Comparison of ENCODE assay signal across 8 cellular contexts in genomic region chr5:138611295-138612220, GRCh38. TPM values are rescaled to one million over a fixed set of nuclear protein-coding genes. Genes with fewer than 3 reads are reported as not detected.
DNase-seq lines count a peak whose midpoint lies in the region; ATAC-seq, FAIRE-seq and TF ChIP-seq lines count a peak whose summit lies in the region.

No MANE protein-coding gene starts in this region.

- FAIRE-seq in GM12891 (lab: Jason Lieb, UNC), result peak; percentile 5

- no peaks in the 10 kb centered on the region for H3K36me3 Mint-ChIP-seq in progenitor cell of endocrine pancreas (ENCODE audit: insufficient read depth)

- peak overlapping the region; percentile 78 for H3K27ac Mint-ChIP-seq in progenitor cell of endocrine pancreas

- DNase-seq in GM12891 (ENCODE audit: insufficient read length, low spot score), result peak; percentile 25
- peak; percentile 61 for DNase-seq in UCSD-AML1 (lab: John Stamatoyannopoulos, UW; ENCODE audit: unreplicated experiment)
- peak in 41 of 42 donors; percentile 40 to 88 (median 66) for DNase-seq in head of caudate nucleus
- peak; percentile 32 for DNase-seq in progenitor cell of endocrine pancreas (ENCODE audit: low spot score, unreplicated experiment)
- DNase-seq in NCI-H2081 (lab: John Stamatoyannopoulos, UW), result no peak
- DNase-seq in effector CD8-positive, alpha-beta T cell (lab: John Stamatoyannopoulos, UW), result no peak

- no peaks in the 10 kb centered on the region for H3K9me3 Mint-ChIP-seq in progenitor cell of endocrine pancreas (ENCODE audit: low read depth)

- TF ChIP-seq CTCF in progenitor cell of endocrine pancreas (IDR thresholded peaks at IDR 0.05; ENCODE audit: unreplicated experiment), result peak; percentile 34

- H3K4me1 Mint-ChIP-seq in progenitor cell of endocrine pancreas (ENCODE audit: low read depth), result peaks cover 13% of the 10 kb centered on the region

- TF ChIP-seq POLR2A in GM12891 (IDR thresholded peaks at IDR 0.05; ENCODE audit: low read depth, low read length), result no peak

- intact Hi-C loops in head of caudate nucleus (cut with DNase I), result no loop called here

- H3K27me3 Mint-ChIP-seq in progenitor cell of endocrine pancreas, result peaks cover 4% of the 10 kb centered on the region

- ATAC-seq in GM21515 (IDR thresholded peaks at IDR 0.05; ENCODE audit: unreplicated experiment) (no peak), GM18907 (IDR thresholded peaks at IDR 0.05; ENCODE audit: unreplicated experiment) (no peak)

- H3K4me3 Mint-ChIP-seq in progenitor cell of endocrine pancreas (ENCODE audit: low read depth), result peak overlapping the region; percentile 75

TF ChIP-seq in GM12891, 5 proteins besides CTCF, POLR2A, EP300 and RAD21:
- no peak for TF ChIP-seq SPI1 (IDR thresholded peaks at IDR 0.05; ENCODE audit: low read depth, low read length)
- no peak for TF ChIP-seq TAF1 (IDR thresholded peaks at IDR 0.05; ENCODE audit: low read depth, low read length)

RNA-seq across cellular contexts. Expression of gene HSPA9, which starts 36.4 kb away (rescaled TPM):
- 181 TPM for polyA plus RNA-seq in GM12891 (2012; ENCODE audit: low read depth, missing spikeins)
- total RNA-seq in progenitor cell of endocrine pancreas, result 174 and 185 TPM in 2 replicates

Comparison
In these comparisons a context has a peak if more than half of its experiments do, and no peak if none do; other contexts are left out.
1. DNase-seq: peak in GM12891 (single experiment), UCSD-AML1 (single experiment), head of caudate nucleus (41 of 42) and progenitor cell of endocrine pancreas (single experiment); none in NCI-H2081 (0 of 2) and effector CD8-positive, alpha-beta T cell (single experiment).